ENCODE assay signal across 22 cellular contexts in genomic region chr10:127115086-127115485, GRCh38.
"Had no signal": no experiment of that assay in that cellular context is flagged by ENCODE, and none has a peak within 500 bp of the region (broad histone marks: within the 10 kb centered on the region; RNA-seq: fewer than 3 reads in every experiment).

No MANE protein-coding gene starts in this region.

- H3K27ac ChIP-seq: dorsolateral prefrontal cortex, gastroesophageal sphincter, heart left ventricle, hepatocyte, psoas muscle, skin epidermis, spleen, testis, tibial artery, upper lobe of left lung had no signal

- ATAC-seq: gastroesophageal sphincter; heart left ventricle; left lobe of liver; naive thymus-derived CD8-positive, alpha-beta T cell; psoas muscle; right cardiac atrium; stimulated activated memory B cell treated with anti-CD40 and anti-IgM and Interleukin-4, amounts not matched to agents 10 μg/mL and 1 μg/mL and 100 μg/mL, for 72 hours; stimulated activated naive CD8-positive, alpha-beta T cell treated with anti-CD3 and anti-CD28 coated beads, Interleukin-15, Interleukin-2, amounts not matched to agents 100 U/mL and 50 U/mL, for 24 hours had no signal

- H2AFZ ChIP-seq: hepatocyte had no signal

- H3K4me1 ChIP-seq: gastroesophageal sphincter, psoas muscle, spleen, testis, tibial artery, upper lobe of left lung had no signal

- H3K9me3 Mint-ChIP-seq: immature natural killer cell; nephron progenitor cell; stimulated activated memory B cell treated with anti-CD40 and anti-IgM and Interleukin-4, amounts not matched to agents 10 μg/mL and 1 μg/mL and 100 μg/mL, for 72 hours had no signal

- H3K4me1 Mint-ChIP-seq: nephron progenitor cell; stimulated activated memory B cell treated with anti-CD40 and anti-IgM and Interleukin-4, amounts not matched to agents 10 μg/mL and 1 μg/mL and 100 μg/mL, for 72 hours had no signal

- H3K27ac Mint-ChIP-seq: immature natural killer cell; naive thymus-derived CD8-positive, alpha-beta T cell; nephron progenitor cell; stimulated activated memory B cell treated with anti-CD40 and anti-IgM and Interleukin-4, amounts not matched to agents 10 μg/mL and 1 μg/mL and 100 μg/mL, for 72 hours had no signal

- H3K4me2 ChIP-seq: hepatocyte had no signal

- H3K27me3 ChIP-seq: dorsolateral prefrontal cortex, gastroesophageal sphincter, heart left ventricle, hepatocyte, spleen, testis, tibial artery, upper lobe of left lung had no signal

- H3K27me3 Mint-ChIP-seq: stimulated activated memory B cell treated with anti-CD40 and anti-IgM and Interleukin-4, amounts not matched to agents 10 μg/mL and 1 μg/mL and 100 μg/mL, for 72 hours had no signal

- H3K4me3 ChIP-seq: dorsolateral prefrontal cortex, gastroesophageal sphincter, heart left ventricle, hepatocyte, psoas muscle, skin epidermis, spleen, testis, tibial artery, upper lobe of left lung had no signal

- H3K9me3 ChIP-seq: gastroesophageal sphincter, heart left ventricle, psoas muscle, spleen, testis, tibial artery, upper lobe of left lung had no signal

- H3K4me3 Mint-ChIP-seq: immature natural killer cell; naive thymus-derived CD8-positive, alpha-beta T cell; nephron progenitor cell; stimulated activated memory B cell treated with anti-CD40 and anti-IgM and Interleukin-4, amounts not matched to agents 10 μg/mL and 1 μg/mL and 100 μg/mL, for 72 hours had no signal

- DNase-seq: dorsolateral prefrontal cortex; effector CD4-positive, alpha-beta T cell; foreskin fibroblast; heart left ventricle; immature natural killer cell; naive thymus-derived CD8-positive, alpha-beta T cell; nephron progenitor cell; posterior cingulate gyrus; psoas muscle; right cardiac atrium; spleen; stimulated activated CD4-positive, alpha-beta T cell treated with anti-CD3 and anti-CD28 coated beads, Interleukin-4, amount 100 ng/mL, for 4 hours; stimulated activated naive CD8-positive, alpha-beta T cell treated with anti-CD3 and anti-CD28 coated beads, Interleukin-15, Interleukin-2, amounts not matched to agents 100 U/mL and 50 U/mL, for 24 hours; substantia nigra; testis; tibial artery; upper lobe of left lung had no signal

- H3K79me2 ChIP-seq: hepatocyte had no signal

- H3K36me3 Mint-ChIP-seq: immature natural killer cell; stimulated activated memory B cell treated with anti-CD40 and anti-IgM and Interleukin-4, amounts not matched to agents 10 μg/mL and 1 μg/mL and 100 μg/mL, for 72 hours had no signal
